1 cellular context compared by ENCODE assay signal in the genomic region with DNA sequence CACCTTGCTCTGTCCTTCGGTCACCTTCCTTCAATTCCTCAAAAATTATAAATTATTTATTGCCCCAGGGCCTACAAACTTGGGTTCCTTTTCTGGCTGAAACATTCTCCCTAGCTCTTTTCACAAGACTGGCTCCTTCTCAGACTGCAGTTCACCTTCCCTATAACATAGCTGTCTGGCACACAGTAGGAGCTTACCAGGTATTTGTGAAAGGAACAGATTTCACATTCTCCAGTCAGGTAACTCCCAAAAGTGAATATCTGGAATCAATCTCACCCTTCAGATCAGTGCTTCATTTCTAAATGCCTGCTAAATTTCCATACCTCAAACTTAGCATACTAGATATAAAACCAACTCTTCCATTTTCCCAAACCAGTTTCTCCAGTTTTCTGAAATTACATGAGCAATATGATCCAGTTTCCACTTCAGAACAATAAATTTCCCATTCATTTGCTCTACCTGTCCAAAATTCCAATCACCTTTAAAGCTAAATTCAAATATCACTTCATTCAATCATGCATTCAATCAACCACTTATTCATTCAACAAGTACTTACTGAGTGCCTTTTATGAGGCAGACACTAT.
TF ChIP-seq lines count a peak whose summit lies in the region.

No MANE protein-coding gene starts in this region.

TF ChIP-seq in SK-N-SH, 30 proteins besides CTCF, POLR2A, EP300 and RAD21:
- no peak for TF ChIP-seq RXRA (IDR thresholded peaks at IDR 0.05; ENCODE audit: borderline replicate concordance, low read depth)
- TF ChIP-seq NFIC (IDR thresholded peaks at IDR 0.05; ENCODE audit: borderline replicate concordance): no peak
- TF ChIP-seq YY1 (IDR thresholded peaks at IDR 0.05; ENCODE audit: low read depth): no peak
- TF ChIP-seq JUND (IDR thresholded peaks at IDR 0.05): no peak
- TF ChIP-seq FOXJ3 (CRISPR knock-in tag; IDR thresholded peaks at IDR 0.05): no peak
- TF ChIP-seq, protein P1, sequence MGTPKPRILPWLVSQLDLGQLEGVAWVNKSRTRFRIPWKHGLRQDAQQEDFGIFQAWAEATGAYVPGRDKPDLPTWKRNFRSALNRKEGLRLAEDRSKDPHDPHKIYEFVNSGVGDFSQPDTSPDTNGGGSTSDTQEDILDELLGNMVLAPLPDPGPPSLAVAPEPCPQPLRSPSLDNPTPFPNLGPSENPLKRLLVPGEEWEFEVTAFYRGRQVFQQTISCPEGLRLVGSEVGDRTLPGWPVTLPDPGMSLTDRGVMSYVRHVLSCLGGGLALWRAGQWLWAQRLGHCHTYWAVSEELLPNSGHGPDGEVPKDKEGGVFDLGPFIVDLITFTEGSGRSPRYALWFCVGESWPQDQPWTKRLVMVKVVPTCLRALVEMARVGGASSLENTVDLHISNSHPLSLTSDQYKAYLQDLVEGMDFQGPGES (IDR thresholded peaks at IDR 0.05; ENCODE audit: low read depth, low read length): no peak
TF ChIP-seq in SK-N-SH: peak in this region for 0.
